1 cellular context compared by ENCODE assay signal in genomic region chr19:8640402-8641004, GRCh38.
TF ChIP-seq lines count a peak whose summit lies in the region.

No MANE protein-coding gene starts in this region.

TF ChIP-seq in A549, 52 proteins besides CTCF, POLR2A, EP300 and RAD21 (continued from another document):
- TF ChIP-seq HES2 (IDR thresholded peaks at IDR 0.05) (peak; percentile 90), TP53 (CRISPR knock-in tag; IDR thresholded peaks at IDR 0.05) (no peak), CEBPB (IDR thresholded peaks at IDR 0.05) (peak; percentile 96 to 98), EHF (CRISPR knock-in tag; IDR thresholded peaks at IDR 0.05) (peak; percentile 33; the same call in 1 of the 2 replicates), HOXA7 (CRISPR knock-in tag; IDR thresholded peaks at IDR 0.05) (no peak), GATA3 (IDR thresholded peaks at IDR 0.05; ENCODE audit: borderline replicate concordance) (peak; percentile 66; the same call in 1 of the 2 replicates), RFX5 (IDR thresholded peaks at IDR 0.05) (no peak), EHMT2 (IDR thresholded peaks at IDR 0.05; ENCODE audit: low read depth) (no peak), CBX8 (IDR thresholded peaks at IDR 0.05) (no peak), REST (IDR thresholded peaks at IDR 0.05) (no peak), E2F6 (IDR thresholded peaks at IDR 0.05; ENCODE audit: borderline replicate concordance, low read depth) (no peak), CHD4 (IDR thresholded peaks at IDR 0.05; ENCODE audit: borderline replicate concordance) (0 out of 2 replicates have a peak, but pooled peaks have one; percentile 23), RNF2 (IDR thresholded peaks at IDR 0.05; ENCODE audit: borderline replicate concordance, low read depth) (no peak), NFE2L2 (conservative IDR thresholded peaks at IDR 0.05; ENCODE audit: low read length) (no peak), JUN (IDR thresholded peaks at IDR 0.05) (peak; percentile 84 to 88), HEYL (CRISPR knock-in tag; IDR thresholded peaks at IDR 0.05) (peak; percentile 71; the same call in 1 of the 2 replicates), KDM1A (IDR thresholded peaks at IDR 0.05; ENCODE audit: low read depth) (peak; percentile 71; the same call in 1 of the 2 replicates), ZNF302 (CRISPR knock-in tag; IDR thresholded peaks at IDR 0.05) (no peak), FOSL2 (IDR thresholded peaks at IDR 0.05) (no peak), FOSL2 (CRISPR knock-in tag; IDR thresholded peaks at IDR 0.05) (peak; percentile 66), BHLHE40 (IDR thresholded peaks at IDR 0.05; ENCODE audit: low read depth, low read length) (no peak), CHD2 (IDR thresholded peaks at IDR 0.05; ENCODE audit: low read length, partially characterized antibody) (no peak), HMGXB4 (CRISPR knock-in tag; IDR thresholded peaks at IDR 0.05; ENCODE audit: borderline replicate concordance) (no peak), FOSB (CRISPR knock-in tag; IDR thresholded peaks at IDR 0.05) (no peak), ATOH8 (CRISPR knock-in tag; IDR thresholded peaks at IDR 0.05; ENCODE audit: low read depth) (no peak), ZSCAN20 (CRISPR knock-in tag; IDR thresholded peaks at IDR 0.05) (peak; percentile 70), USF2 (IDR thresholded peaks at IDR 0.05) (no peak), SMC3 (IDR thresholded peaks at IDR 0.05) (peak; percentile 43; the same call in 1 of the 3 replicates), TFCP2L1 (CRISPR knock-in tag; IDR thresholded peaks at IDR 0.05) (no peak), ZC3H11A (IDR thresholded peaks at IDR 0.05) (no peak), SREBF2 (IDR thresholded peaks at IDR 0.05) (no peak), BCL3 (IDR thresholded peaks at IDR 0.05) (peak; percentile 28; the same call in 1 of the 3 replicates), MAFK (IDR thresholded peaks at IDR 0.05; ENCODE audit: partially characterized antibody) (no peak), RARB (CRISPR knock-in tag; IDR thresholded peaks at IDR 0.05) (peak; percentile 84; the same call in 1 of the 2 replicates), CBX2 (IDR thresholded peaks at IDR 0.05; ENCODE audit: borderline replicate concordance, low read depth) (no peak), KDM5A (IDR thresholded peaks at IDR 0.05) (no peak)
